In the genomic region with DNA sequence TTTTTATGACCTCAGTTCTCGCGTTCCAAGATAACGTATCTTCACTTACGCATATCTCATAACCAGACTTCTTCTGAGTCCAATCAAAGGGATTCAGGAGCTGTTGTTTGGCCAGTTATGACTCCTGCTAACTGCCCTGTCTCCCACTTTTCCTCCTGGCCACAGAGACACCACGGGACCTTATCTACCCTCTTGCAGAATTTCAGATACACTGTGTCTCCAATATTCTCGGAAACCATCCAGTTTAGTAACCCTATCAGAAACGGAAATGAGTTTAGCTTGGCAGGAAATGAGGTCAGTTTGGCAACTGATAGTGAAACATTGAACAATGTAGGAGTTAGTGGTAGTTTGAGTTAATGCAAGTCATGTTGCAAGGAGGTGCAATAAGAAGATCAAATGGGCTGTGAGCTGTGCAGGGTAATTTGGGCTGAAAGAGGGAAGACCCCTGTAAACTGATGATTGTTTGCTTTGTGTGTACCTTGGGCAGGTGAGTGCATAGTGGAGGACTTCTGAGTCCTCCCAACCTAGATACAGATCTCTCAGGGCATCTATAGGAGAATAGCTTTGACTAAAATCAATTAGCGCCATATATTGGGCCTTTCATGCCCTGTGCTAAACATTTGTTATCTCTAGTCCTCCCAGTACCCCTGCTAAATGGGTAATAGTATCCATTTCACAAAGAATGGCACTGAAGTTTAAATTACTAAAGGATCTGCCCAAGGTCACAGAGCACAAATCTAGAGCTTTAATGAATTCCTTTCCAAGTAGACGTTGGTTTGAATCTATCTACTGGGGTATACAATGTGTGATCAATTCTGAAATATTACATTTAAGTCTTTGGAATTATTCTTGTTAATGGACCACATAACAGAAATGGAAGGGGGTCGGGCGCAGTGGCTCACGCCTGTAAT, we compare ENCODE assay signal across 10 cellular contexts. TPM values are rescaled to one million over a fixed set of nuclear protein-coding genes. Genes with fewer than 3 reads are reported as not detected.
A peak's percentile ranks its signal among the peaks of the same experiment; 100 is the strongest.
DNase-seq lines count a peak whose midpoint lies in the region; ATAC-seq, FAIRE-seq and TF ChIP-seq lines count a peak whose summit lies in the region.
"Had no signal": no experiment of that assay in that cellular context is flagged by ENCODE, and none has a peak within 500 bp of the region (broad histone marks: within the 10 kb centered on the region; RNA-seq: fewer than 3 reads in every experiment).

No MANE protein-coding gene starts in this region.

- H3K14ac ChIP-seq in trophoblast cell (ENCODE audit: low read length) = no peak overlapping the region

- no peak overlapping the region for H2AK5ac ChIP-seq in trophoblast cell (ENCODE audit: low read length)

- H2BK5ac ChIP-seq in trophoblast cell (ENCODE audit: low read depth, low read length, poor library complexity) = no peak overlapping the region

- no peaks in the 10 kb centered on the region for H3K36me3 ChIP-seq in KMS-11 (ENCODE audit: insufficient read depth)
- H3K36me3 ChIP-seq in effector memory CD4-positive, alpha-beta T cell (ENCODE audit: control insufficient read depth, insufficient read depth, low read length) = no peaks in the 10 kb centered on the region
- H3K36me3 ChIP-seq in trophoblast cell (ENCODE audit: control insufficient read depth in 1 of 2, insufficient read depth in 2 of 2, low read length in 2 of 2) = no peaks in the 10 kb centered on the region
- H3K36me3 ChIP-seq: gastrocnemius medialis had no signal

- H3K79me2 ChIP-seq in KMS-11 (ENCODE audit: insufficient read depth, low read depth) (no peaks in the 10 kb centered on the region), trophoblast cell (ENCODE audit: control insufficient read depth, insufficient read depth, low read length, poor library complexity) (no peaks in the 10 kb centered on the region)

- H4K20me1 ChIP-seq in KMS-11 (ENCODE audit: insufficient read depth) = no peaks in the 10 kb centered on the region

- H4K12ac ChIP-seq in trophoblast cell (ENCODE audit: low read depth, low read length) = no peak overlapping the region

- H3K23ac ChIP-seq in trophoblast cell (ENCODE audit: low read length) = no peak overlapping the region

- ATAC-seq in HG02981 (IDR thresholded peaks at IDR 0.05; ENCODE audit: unreplicated experiment) (no peak), HG03025 (IDR thresholded peaks at IDR 0.05; ENCODE audit: low FRiP score, unreplicated experiment) (no peak)
- ATAC-seq: sciatic nerve had no signal

- WGBS in trophoblast cell (ENCODE audit: extremely low coverage, insufficient coverage, insufficient read length) = no CpG with 5 or more reads among the region's 12 CpGs

- no peak overlapping the region for H4K8ac ChIP-seq in trophoblast cell (ENCODE audit: low read depth, low read length)

- FAIRE-seq in GM12892 (lab: Jason Lieb, UNC) = no peak
- FAIRE-seq: HTR-8/SVneo had no signal

- TF ChIP-seq POLR2A in GM12892 (IDR thresholded peaks at IDR 0.05; ENCODE audit: low read depth, low read length) = no peak

- H2BK120ac ChIP-seq in trophoblast cell (ENCODE audit: insufficient read depth, low read length, poor library complexity) = no peak overlapping the region

- H3K9ac ChIP-seq in KMS-11 (no peak overlapping the region), trophoblast cell (ENCODE audit: low read length) (no peak overlapping the region)

- H3K4me2 ChIP-seq in KMS-11 (no peak overlapping the region), trophoblast cell (ENCODE audit: low read length) (no peak overlapping the region)

- no peaks in the 10 kb centered on the region for H3K9me3 ChIP-seq in effector memory CD4-positive, alpha-beta T cell (ENCODE audit: control insufficient read depth, low read length)
- no peaks in the 10 kb centered on the region for H3K9me3 ChIP-seq in trophoblast cell (ENCODE audit: insufficient read depth, low read depth, low read length)
- H3K9me3 ChIP-seq: gastrocnemius medialis had no signal

- H2AFZ ChIP-seq in KMS-11 (ENCODE audit: low read depth) (peak overlapping the region; percentile 7; the same call in 1 of the 2 replicates), trophoblast cell (ENCODE audit: insufficient read depth, low read length, poor library complexity) (no peak overlapping the region)

- no peak overlapping the region for H2BK12ac ChIP-seq in trophoblast cell (ENCODE audit: low read length)

- H3K27ac ChIP-seq in KMS-11 = no peak overlapping the region
- no peak overlapping the region for H3K27ac ChIP-seq in effector memory CD4-positive, alpha-beta T cell (ENCODE audit: insufficient read depth, low read length, poor library complexity, severe bottlenecking)
- H3K27ac ChIP-seq in trophoblast cell (ENCODE audit: low read depth, low read length) = no peak overlapping the region

- no peaks in the 10 kb centered on the region for H3K79me1 ChIP-seq in trophoblast cell (ENCODE audit: low read length)

- TF ChIP-seq CTCF in KMS-11 (conservative IDR thresholded peaks at IDR 0.05; ENCODE audit: low read depth, low read length) = no peak

- H4K91ac ChIP-seq in trophoblast cell (ENCODE audit: low read depth, low read length) = no peak overlapping the region

- peak; percentile 88 for DNase-seq in SKM-1 (lab: John Stamatoyannopoulos, UW; ENCODE audit: unreplicated experiment)
- no peak for DNase-seq in effector memory CD4-positive, alpha-beta T cell
- DNase-seq in trophoblast cell = peak; percentile 89 to 97
- DNase-seq in GM12892 (ENCODE audit: insufficient read length) = no peak
- DNase-seq: gastrocnemius medialis had no signal

- no peak overlapping the region for H3K4me3 ChIP-seq in KMS-11 (IDR thresholded peaks at IDR 0.05; ENCODE audit: insufficient read depth, low read depth, low read length)
- H3K4me3 ChIP-seq in effector memory CD4-positive, alpha-beta T cell (ENCODE audit: insufficient read depth, low read depth, low read length, poor library complexity, severe bottlenecking) = peak overlapping the region; percentile 7
- H3K4me3 ChIP-seq in trophoblast cell (ENCODE audit: low read depth, low read length) = no peak overlapping the region
- H3K4me3 ChIP-seq: gastrocnemius medialis had no signal

- no peaks in the 10 kb centered on the region; the same call in 1 of the 2 replicates for H3K27me3 ChIP-seq in KMS-11 (ENCODE audit: insufficient read depth, low read depth)
- no peaks in the 10 kb centered on the region for H3K27me3 ChIP-seq in effector memory CD4-positive, alpha-beta T cell (replicated peaks; ENCODE audit: control insufficient read depth, insufficient read depth, low read length, poor library complexity, severe bottlenecking)
- H3K27me3 ChIP-seq in trophoblast cell (ENCODE audit: insufficient read depth, low read length) = no peaks in the 10 kb centered on the region
- H3K27me3 ChIP-seq: gastrocnemius medialis had no signal

- H3K4me1 ChIP-seq in KMS-11 (ENCODE audit: low read depth, poor library complexity, severe bottlenecking) = no peaks in the 10 kb centered on the region
- H3K4me1 ChIP-seq in effector memory CD4-positive, alpha-beta T cell (ENCODE audit: control insufficient read depth, insufficient read depth, low read length, poor library complexity, severe bottlenecking) = no peaks in the 10 kb centered on the region
- no peaks in the 10 kb centered on the region for H3K4me1 ChIP-seq in trophoblast cell (ENCODE audit: control insufficient read depth in 1 of 2, insufficient read depth in 2 of 2, low read length in 2 of 2)
- H3K4me1 ChIP-seq: gastrocnemius medialis had no signal

- H3K18ac ChIP-seq in trophoblast cell (ENCODE audit: low read length) = no peak overlapping the region

- H3K4ac ChIP-seq in trophoblast cell (ENCODE audit: low read depth, low read length) = no peak overlapping the region

RNA-seq across cellular contexts. Expression of gene PIK3CB, which starts 41.3 kb away (rescaled TPM):
- polyA plus RNA-seq in trophoblast cell (2013) = 27.8 and 28.9 TPM in 2 replicates
- polyA plus RNA-seq in GM12892 (2012; ENCODE audit: missing spikeins) = 9.5 TPM

Comparison
In these comparisons a context has a peak if more than half of its experiments do, and no peak if none do; other contexts are left out.
1. DNase-seq: peak in SKM-1 (single experiment) and trophoblast cell (2 of 2); none in effector memory CD4-positive, alpha-beta T cell (0 of 3) and GM12892 (single experiment).